Comparison of ENCODE assay signal across 20 cellular contexts in the genomic region with DNA sequence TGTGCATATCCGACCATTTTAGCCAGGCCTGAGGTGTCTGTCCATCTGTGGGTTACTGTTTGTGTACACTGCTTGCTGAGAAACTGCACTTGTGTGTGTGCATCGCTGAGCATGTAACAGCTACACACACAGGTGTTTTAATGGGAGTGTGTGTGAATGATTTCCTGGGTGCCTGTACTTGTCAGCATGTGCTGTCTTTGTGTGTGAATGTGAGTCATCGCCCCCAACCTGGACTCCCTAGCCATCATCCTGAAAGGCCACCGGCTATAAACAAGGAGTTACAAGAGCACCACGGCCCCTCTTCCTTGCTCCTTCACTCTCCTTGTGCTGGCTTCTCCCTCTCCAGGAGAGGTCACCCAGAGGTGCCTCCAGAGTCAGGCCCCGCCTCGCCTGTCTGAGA.
DNase-seq lines count a peak whose midpoint lies in the region; ATAC-seq and TF ChIP-seq lines count a peak whose summit lies in the region.
"Had no signal": no experiment of that assay in that cellular context is flagged by ENCODE, and none has a peak within 500 bp of the region (broad histone marks: within the 10 kb centered on the region; RNA-seq: fewer than 3 reads in every experiment).

No MANE protein-coding gene starts in this region.

- TF ChIP-seq CTCF in neural cell (IDR thresholded peaks at IDR 0.05; ENCODE audit: poor library complexity, severe bottlenecking): no peak
- no peak for TF ChIP-seq CTCF in GM10266 (IDR thresholded peaks at IDR 0.05; ENCODE audit: control insufficient read depth, insufficient read depth, low read depth, missing control alignments)

- H3K4me3 ChIP-seq in neural cell (ENCODE audit: low read length): no peak overlapping the region
- H3K4me3 ChIP-seq: BLaER1 treated with 17β-estradiol and CSF1 and Interleukin-3, amounts not matched to agents 10 nM and 100 nM; K562; MG63; SJCRH30; spleen; uterus had no signal

- no peak for TF ChIP-seq RAD21 in neural cell (conservative IDR thresholded peaks at IDR 0.05)

- H3K79me2 ChIP-seq in neural cell (replicated peaks; ENCODE audit: insufficient read depth, low read length): no peaks in the 10 kb centered on the region

- no peaks in the 10 kb centered on the region for H3K9me3 ChIP-seq in neural cell (ENCODE audit: low read length)
- H3K9me3 ChIP-seq: MG63, SJCRH30, spleen, uterus had no signal

- H4K20me1 ChIP-seq in neural cell (ENCODE audit: insufficient read depth): no peaks in the 10 kb centered on the region
- H4K20me1 ChIP-seq: BLaER1 treated with 17β-estradiol and CSF1 and Interleukin-3, amounts not matched to agents 10 nM and 100 nM had no signal

- no peak for ATAC-seq in GM18519 (IDR thresholded peaks at IDR 0.05; ENCODE audit: low FRiP score, unreplicated experiment)
- ATAC-seq in HG02763 (IDR thresholded peaks at IDR 0.05; ENCODE audit: unreplicated experiment): no peak
- ATAC-seq: activated CD8-positive, alpha-beta T cell treated with anti-CD3 and anti-CD28 coated beads for 36 hours; K562; stimulated activated naive B cell treated with anti-CD40 and anti-IgM and Interleukin-4, amounts not matched to agents 10 μg/mL and 1 μg/mL and 100 μg/mL, for 72 hours had no signal

- no peaks in the 10 kb centered on the region for H3F3A ChIP-seq in neural cell (ENCODE audit: insufficient read depth, low read length, poor library complexity, severe bottlenecking)

- H2AFZ ChIP-seq in neural cell (ENCODE audit: low read depth, low read length): no peak overlapping the region

- DNase-seq in COR-L47 (lab: John Stamatoyannopoulos, UW): peak; percentile 70
- peak; percentile 63 for DNase-seq in DMS79 treated with DMSO at 0.1 percent for 48 hours (lab: John Stamatoyannopoulos, UW)
- DNase-seq in astrocyte of the hippocampus (ENCODE audit: low read depth, low spot score): peak; percentile 19
- DNase-seq in GM10266 (ENCODE audit: extremely low spot score): no peak
- DNase-seq: activated CD4-positive, alpha-beta T cell treated with anti-CD3 and anti-CD28 coated beads for 1 hour; activated CD8-positive, alpha-beta T cell treated with anti-CD3 and anti-CD28 coated beads for 36 hours; aorta; MG63; NCI-H1694 treated with DMSO at 0.1 percent for 48 hours; SJCRH30; spleen; stimulated activated CD4-positive, alpha-beta T cell treated with anti-CD3 and anti-CD28 coated beads, Interleukin-4, amount 100 ng/mL, for 1 hour; stimulated activated naive B cell treated with anti-CD40 and anti-IgM and Interleukin-4, amounts not matched to agents 10 μg/mL and 1 μg/mL and 100 μg/mL, for 72 hours; T-helper 1 cell; uterus had no signal

- no peaks in the 10 kb centered on the region for H3K27me3 ChIP-seq in neural cell (ENCODE audit: insufficient read depth, low read depth, low read length)
- H3K27me3 ChIP-seq: BLaER1 treated with 17β-estradiol and CSF1 and Interleukin-3, amounts not matched to agents 10 nM and 100 nM; MG63; SJCRH30 had no signal

- H3K36me3 ChIP-seq in neural cell (ENCODE audit: insufficient read depth, low read length): no peaks in the 10 kb centered on the region
- H3K36me3 ChIP-seq: BLaER1 treated with 17β-estradiol and CSF1 and Interleukin-3, amounts not matched to agents 10 nM and 100 nM; MG63; SJCRH30; spleen; uterus had no signal

- no peak overlapping the region for H3K4me2 ChIP-seq in neural cell (ENCODE audit: low read length)
- H3K4me2 ChIP-seq: BLaER1 treated with 17β-estradiol and CSF1 and Interleukin-3, amounts not matched to agents 10 nM and 100 nM had no signal

- H3K27ac ChIP-seq in neural cell (ENCODE audit: low read length): peak overlapping the region; percentile 9
- H3K27ac ChIP-seq: BLaER1 treated with 17β-estradiol and CSF1 and Interleukin-3, amounts not matched to agents 10 nM and 100 nM; SJCRH30; spleen; uterus had no signal

- TF ChIP-seq EP300 in neural cell (conservative IDR thresholded peaks at IDR 0.05; ENCODE audit: poor library complexity, severe bottlenecking): no peak

- peak overlapping the region; percentile 9 for H3K9ac ChIP-seq in neural cell (ENCODE audit: low read length)
- H3K9ac ChIP-seq: BLaER1 treated with 17β-estradiol and CSF1 and Interleukin-3, amounts not matched to agents 10 nM and 100 nM had no signal

- no peaks in the 10 kb centered on the region for H3K9me2 ChIP-seq in neural cell (ENCODE audit: insufficient read depth, low read length)

TF ChIP-seq in neural cell, 6 proteins besides CTCF, POLR2A, EP300 and RAD21:
- TF ChIP-seq POLR2AphosphoS5 (IDR thresholded peaks at IDR 0.05) (peak; percentile 12), SMC3 (conservative IDR thresholded peaks at IDR 0.05; ENCODE audit: poor library complexity) (no peak)
